ENCODE assay signal across 8 cellular contexts in the genomic region with DNA sequence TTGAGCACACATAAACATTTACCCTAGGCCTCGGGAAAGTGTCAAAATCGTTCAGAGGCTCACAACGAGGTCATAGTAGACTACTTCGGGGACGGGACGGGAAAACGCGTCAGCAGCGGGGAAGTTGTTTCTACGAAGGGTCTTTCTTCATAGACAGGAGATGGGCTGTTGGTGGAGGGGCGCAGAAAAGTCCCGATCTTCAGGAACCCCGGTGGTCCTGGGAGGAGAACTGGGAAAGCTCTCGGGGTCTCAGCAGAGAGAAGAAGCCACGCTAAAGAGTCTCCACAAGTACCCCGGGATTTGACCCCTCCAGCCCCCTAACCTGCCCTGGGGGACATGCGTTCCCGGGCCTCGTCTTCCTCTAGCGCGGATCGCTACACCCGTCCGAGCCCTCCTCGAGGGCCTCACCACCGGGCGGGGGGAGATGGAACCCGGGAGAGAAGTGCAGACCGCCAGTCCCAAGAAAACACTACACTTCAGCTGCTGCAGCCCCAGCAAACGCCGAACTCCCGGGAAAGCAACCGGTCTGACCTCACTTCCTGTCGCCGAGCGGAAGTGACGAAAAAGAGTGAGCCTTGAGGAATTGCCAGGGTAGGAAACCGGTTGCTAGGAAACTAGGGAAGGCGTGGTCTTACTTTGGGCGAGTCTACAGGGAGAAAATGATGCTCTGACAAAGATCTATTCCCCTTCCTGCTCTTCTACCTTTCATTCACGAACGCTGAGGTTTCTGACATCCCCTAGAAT. TPM values are rescaled to one million over a fixed set of nuclear protein-coding genes. Genes with fewer than 3 reads are reported as not detected.
A peak's percentile ranks its signal among the peaks of the same experiment; 100 is the strongest.
DNase-seq lines count a peak whose midpoint lies in the region; ATAC-seq and TF ChIP-seq lines count a peak whose summit lies in the region.

A gene (minus strand): TSS at position 534 of the 744 bp plus-strand sequence. CDS start 1,611 bp downstream, outside the sequence.

- no peaks in the 10 kb centered on the region for H3K27me3 Mint-ChIP-seq in activated T-helper 2 cell treated with anti-CD3 and anti-CD28 coated beads, Interferon-gamma antibody, Interleukin-2, Interleukin-4, amounts not matched to agents 10 μg/mL and 5 μg/mL and 100 μg/mL, durations not matched to agents 14 hours and 24 hours and 36 hours (ENCODE audit: low read depth)
- H3K27me3 Mint-ChIP-seq in naive thymus-derived CD8-positive, alpha-beta T cell, result peaks cover 0 to 4% (median 0%) of the 10 kb centered on the region in 5 donors

- peak within 1 kb of the TSS; percentile 86 for H3K4me3 ChIP-seq in RWPE2 (ENCODE audit: severe bottlenecking)
- peak within 1 kb of the TSS; percentile 94 for H3K4me3 ChIP-seq in fibroblast of mammary gland (ENCODE audit: control insufficient read depth, low read depth, low read length)

- TF ChIP-seq CTCF in RWPE2 (IDR thresholded peaks at IDR 0.05; ENCODE audit: poor library complexity, severe bottlenecking) (no peak), fibroblast of mammary gland (conservative IDR thresholded peaks at IDR 0.05; ENCODE audit: control insufficient read depth, insufficient read depth, low read depth, low read length) (no peak)

- peak; percentile 90 for ATAC-seq in RWPE2 (ENCODE audit: low read depth)
- ATAC-seq in naive thymus-derived CD8-positive, alpha-beta T cell, result peak; percentile 81 to 84

- H3K9me3 Mint-ChIP-seq in activated T-helper 2 cell treated with anti-CD3 and anti-CD28 coated beads, Interferon-gamma antibody, Interleukin-2, Interleukin-4, amounts not matched to agents 10 μg/mL and 5 μg/mL and 100 μg/mL, durations not matched to agents 14 hours and 24 hours and 36 hours, result no peaks in the 10 kb centered on the region
- peaks cover 0 to 3% (median 0%) of the 10 kb centered on the region in 9 donors for H3K9me3 Mint-ChIP-seq in naive thymus-derived CD8-positive, alpha-beta T cell

- H3K4me1 Mint-ChIP-seq in activated T-helper 2 cell treated with anti-CD3 and anti-CD28 coated beads, Interferon-gamma antibody, Interleukin-2, Interleukin-4, amounts not matched to agents 10 μg/mL and 5 μg/mL and 100 μg/mL, durations not matched to agents 14 hours and 24 hours and 36 hours (ENCODE audit: low read depth), result peaks cover 36% of the 10 kb centered on the region
- peaks cover 30 to 55% (median 51%) of the 10 kb centered on the region in 4 donors for H3K4me1 Mint-ChIP-seq in naive thymus-derived CD8-positive, alpha-beta T cell

- no peaks in the 10 kb centered on the region for H3K27me3 ChIP-seq in RWPE2 (ENCODE audit: insufficient read depth, poor library complexity, severe bottlenecking)

- DNase-seq in EH (ENCODE audit: low read depth) (peak; percentile 98), H4 (ENCODE audit: low spot score) (peak; percentile 99), LoVo (ENCODE audit: low spot score) (peak; percentile 97), RWPE2 (ENCODE audit: low spot score) (peak; percentile 91), fibroblast of mammary gland (ENCODE audit: low read depth) (peak; percentile 98)
- peak; percentile 94 for DNase-seq in activated T-helper 2 cell treated with anti-CD3 and anti-CD28 coated beads, Interferon-gamma antibody, Interleukin-2, Interleukin-4, amounts not matched to agents 10 μg/mL and 5 μg/mL and 100 μg/mL, durations not matched to agents 14 hours and 24 hours and 36 hours (ENCODE audit: low spot score)
- DNase-seq in naive thymus-derived CD8-positive, alpha-beta T cell, result peak; percentile 77 to 98 (median 95)
- peak; percentile 81 to 96 (median 92) for DNase-seq in stimulated activated naive CD4-positive, alpha-beta T cell (lab: John Stamatoyannopoulos, UW)

- POLR2A ChIA-PET in naive thymus-derived CD8-positive, alpha-beta T cell (lab: Charles Lee), result interaction anchor here (0.6 to 3.3 kb wide), 5 partner anchors 17 to 1141 kb away, joined by 3 to 13 read pairs (median 9); a partner anchor contains a TSS

- H3K4me3 Mint-ChIP-seq in activated T-helper 2 cell treated with anti-CD3 and anti-CD28 coated beads, Interferon-gamma antibody, Interleukin-2, Interleukin-4, amounts not matched to agents 10 μg/mL and 5 μg/mL and 100 μg/mL, durations not matched to agents 14 hours and 24 hours and 36 hours (ENCODE audit: low read depth), result peak within 1 kb of the TSS; percentile 84
- peak within 1 kb of the TSS in 9 of 10 donors; percentile 86 to 95 (median 93) for H3K4me3 Mint-ChIP-seq in naive thymus-derived CD8-positive, alpha-beta T cell

- H3K36me3 Mint-ChIP-seq in activated T-helper 2 cell treated with anti-CD3 and anti-CD28 coated beads, Interferon-gamma antibody, Interleukin-2, Interleukin-4, amounts not matched to agents 10 μg/mL and 5 μg/mL and 100 μg/mL, durations not matched to agents 14 hours and 24 hours and 36 hours (ENCODE audit: low read depth), result peaks cover 28% of the 10 kb centered on the region
- H3K36me3 Mint-ChIP-seq in naive thymus-derived CD8-positive, alpha-beta T cell, result peaks cover 6 to 29% (median 26%) of the 10 kb centered on the region in 3 donors

- intact Hi-C loops in activated T-helper 2 cell treated with anti-CD3 and anti-CD28 coated beads, Interferon-gamma antibody, Interleukin-2, Interleukin-4, amounts not matched to agents 10 μg/mL and 5 μg/mL and 100 μg/mL, durations not matched to agents 14 hours and 24 hours and 36 hours (cut with micrococcal nuclease), result loop anchor here (1.0 to 5.0 kb wide), 5 partner anchors 104 to 756 kb away; a partner anchor contains a TSS

- H3K9me3 ChIP-seq in RWPE2 (ENCODE audit: severe bottlenecking), result no peaks in the 10 kb centered on the region

- peak within 1 kb of the TSS; percentile 43 for H3K27ac ChIP-seq in RWPE2 (ENCODE audit: poor library complexity, severe bottlenecking)

- H3K27ac Mint-ChIP-seq in activated T-helper 2 cell treated with anti-CD3 and anti-CD28 coated beads, Interferon-gamma antibody, Interleukin-2, Interleukin-4, amounts not matched to agents 10 μg/mL and 5 μg/mL and 100 μg/mL, durations not matched to agents 14 hours and 24 hours and 36 hours, result peak within 1 kb of the TSS; percentile 93
- H3K27ac Mint-ChIP-seq in naive thymus-derived CD8-positive, alpha-beta T cell, result peak within 1 kb of the TSS; percentile 90 to 98 (median 96)

- H3K4me1 ChIP-seq in RWPE2 (ENCODE audit: insufficient read depth, poor library complexity, severe bottlenecking), result peaks cover 25% of the 10 kb centered on the region

- H3K36me3 ChIP-seq in RWPE2 (ENCODE audit: low read depth), result peaks cover 36% of the 10 kb centered on the region

RNA-seq across cellular contexts. Expression of the gene that starts here (rescaled TPM):
- 37.0 and 41.7 TPM in 2 replicates for total RNA-seq in H4 (2014; rRNA removed; shearing (Covaris generic))
- 33.4 and 34.9 TPM in 2 replicates for total RNA-seq in activated T-helper 2 cell treated with anti-CD3 and anti-CD28 coated beads, Interferon-gamma antibody, Interleukin-2, Interleukin-4, amounts not matched to agents 10 μg/mL and 5 μg/mL and 100 μg/mL, durations not matched to agents 14 hours and 24 hours and 36 hours
- 10 to 100 TPM; 31.6 to 36.9 TPM for total RNA-seq in naive thymus-derived CD8-positive, alpha-beta T cell
- 10 to 100 TPM; 12.0 to 35.6 (median 19.4) TPM for polyA plus RNA-seq in naive thymus-derived CD8-positive, alpha-beta T cell

Comparison
In these comparisons a context has a peak if more than half of its experiments do, and no peak if none do; other contexts are left out.
1. Peak in every context shown above with its lines: DNase-seq, ATAC-seq, H3K4me3 ChIP-seq and H3K27ac ChIP-seq.